In genomic region chr16:53726625-53727024, GRCh38 we compare ENCODE assay signal across 1 cellular context.
TF ChIP-seq lines count a peak whose summit lies in the region.

No MANE protein-coding gene starts in this region.

TF ChIP-seq in K562, 482 proteins besides CTCF, POLR2A, EP300 and RAD21 (continued from another document):
- TF ChIP-seq ZNF436 (CRISPR knock-in tag; IDR thresholded peaks at IDR 0.05) (no peak), NCOA2 (IDR thresholded peaks at IDR 0.05; ENCODE audit: partially characterized antibody in 2 of 2) (no peak), NR2C1 (IDR thresholded peaks at IDR 0.05) (peak; percentile 68), NR2C1 (tag; IDR thresholded peaks at IDR 0.05) (peak; percentile 87), MYBL2 (IDR thresholded peaks at IDR 0.05; ENCODE audit: low read depth) (peak; percentile 57), MYBL2 (CRISPR knock-in tag; IDR thresholded peaks at IDR 0.05; ENCODE audit: borderline replicate concordance) (no peak), ZBTB5 (IDR thresholded peaks at IDR 0.05) (no peak), NR2C2 (CRISPR knock-in tag; IDR thresholded peaks at IDR 0.05) (peak; percentile 72; the same call in 1 of the 2 replicates), NR2C2 (tag; IDR thresholded peaks at IDR 0.05) (peak; percentile 47), TEAD4 (IDR thresholded peaks at IDR 0.05; ENCODE audit: low read length) (no peak), TEAD4 (CRISPR knock-in tag; IDR thresholded peaks at IDR 0.05; ENCODE audit: borderline replicate concordance) (no peak), PBX2 (CRISPR knock-in tag; IDR thresholded peaks at IDR 0.05; ENCODE audit: low read depth) (no peak), PBX2 (tag; conservative IDR thresholded peaks at IDR 0.05; ENCODE audit: low read depth) (0 out of 2 replicates have a peak, but pooled peaks have one; percentile 7), PKNOX1 (IDR thresholded peaks at IDR 0.05) (peak; percentile 71; the same call in 1 of the 2 replicates)
- TF ChIP-seq, protein P1, sequence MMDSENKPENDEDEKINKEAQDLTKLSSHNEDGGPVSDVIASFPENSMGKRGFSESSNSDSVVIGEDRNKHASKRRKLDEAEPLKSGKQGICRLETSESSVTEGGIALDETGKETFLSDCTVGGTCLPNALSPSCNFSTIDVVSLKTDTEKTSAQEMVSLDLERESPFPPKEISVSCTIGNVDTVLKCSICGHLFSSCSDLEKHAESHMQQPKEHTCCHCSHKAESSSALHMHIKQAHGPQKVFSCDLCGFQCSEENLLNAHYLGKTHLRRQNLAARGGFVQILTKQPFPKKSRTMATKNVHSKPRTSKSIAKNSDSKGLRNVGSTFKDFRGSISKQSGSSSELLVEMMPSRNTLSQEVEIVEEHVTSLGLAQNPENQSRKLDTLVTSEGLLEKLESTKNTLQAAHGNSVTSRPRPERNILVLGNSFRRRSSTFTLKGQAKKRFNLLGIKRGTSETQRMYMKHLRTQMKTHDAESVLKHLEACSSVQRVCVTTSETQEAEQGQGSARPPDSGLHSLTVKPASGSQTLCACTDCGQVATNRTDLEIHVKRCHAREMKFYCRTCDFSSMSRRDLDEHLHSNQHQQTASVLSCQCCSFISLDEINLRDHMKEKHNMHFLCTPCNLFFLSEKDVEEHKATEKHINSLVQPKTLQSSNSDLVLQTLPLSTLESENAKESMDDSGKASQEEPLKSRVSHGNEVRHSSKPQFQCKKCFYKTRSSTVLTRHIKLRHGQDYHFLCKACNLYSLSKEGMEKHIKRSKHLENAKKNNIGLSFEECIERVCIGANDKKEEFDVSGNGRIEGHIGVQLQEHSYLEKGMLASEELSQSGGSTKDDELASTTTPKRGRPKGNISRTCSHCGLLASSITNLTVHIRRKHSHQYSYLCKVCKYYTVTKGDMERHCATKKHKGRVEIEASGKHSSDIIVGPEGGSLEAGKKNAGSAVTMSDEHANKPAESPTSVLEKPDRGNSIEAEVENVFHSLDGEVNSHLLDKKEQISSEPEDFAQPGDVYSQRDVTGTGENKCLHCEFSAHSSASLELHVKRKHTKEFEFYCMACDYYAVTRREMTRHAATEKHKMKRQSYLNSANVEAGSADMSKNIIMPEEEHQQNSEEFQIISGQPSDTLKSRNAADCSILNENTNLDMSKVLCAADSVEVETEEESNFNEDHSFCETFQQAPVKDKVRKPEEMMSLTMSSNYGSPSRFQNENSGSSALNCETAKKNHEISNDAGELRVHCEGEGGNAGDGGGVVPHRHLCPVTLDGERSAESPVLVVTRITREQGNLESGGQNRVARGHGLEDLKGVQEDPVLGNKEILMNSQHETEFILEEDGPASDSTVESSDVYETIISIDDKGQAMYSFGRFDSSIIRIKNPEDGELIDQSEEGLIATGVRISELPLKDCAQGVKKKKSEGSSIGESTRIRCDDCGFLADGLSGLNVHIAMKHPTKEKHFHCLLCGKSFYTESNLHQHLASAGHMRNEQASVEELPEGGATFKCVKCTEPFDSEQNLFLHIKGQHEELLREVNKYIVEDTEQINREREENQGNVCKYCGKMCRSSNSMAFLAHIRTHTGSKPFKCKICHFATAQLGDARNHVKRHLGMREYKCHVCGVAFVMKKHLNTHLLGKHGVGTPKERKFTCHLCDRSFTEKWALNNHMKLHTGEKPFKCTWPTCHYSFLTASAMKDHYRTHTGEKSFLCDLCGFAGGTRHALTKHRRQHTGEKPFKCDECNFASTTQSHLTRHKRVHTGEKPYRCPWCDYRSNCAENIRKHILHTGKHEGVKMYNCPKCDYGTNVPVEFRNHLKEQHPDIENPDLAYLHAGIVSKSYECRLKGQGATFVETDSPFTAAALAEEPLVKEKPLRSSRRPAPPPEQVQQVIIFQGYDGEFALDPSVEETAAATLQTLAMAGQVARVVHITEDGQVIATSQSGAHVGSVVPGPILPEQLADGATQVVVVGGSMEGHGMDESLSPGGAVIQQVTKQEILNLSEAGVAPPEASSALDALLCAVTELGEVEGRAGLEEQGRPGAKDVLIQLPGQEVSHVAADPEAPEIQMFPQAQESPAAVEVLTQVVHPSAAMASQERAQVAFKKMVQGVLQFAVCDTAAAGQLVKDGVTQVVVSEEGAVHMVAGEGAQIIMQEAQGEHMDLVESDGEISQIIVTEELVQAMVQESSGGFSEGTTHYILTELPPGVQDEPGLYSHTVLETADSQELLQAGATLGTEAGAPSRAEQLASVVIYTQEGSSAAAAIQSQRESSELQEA (IDR thresholded peaks at IDR 0.05; ENCODE audit: low read depth), result no peak
- TF ChIP-seq, protein P2, sequence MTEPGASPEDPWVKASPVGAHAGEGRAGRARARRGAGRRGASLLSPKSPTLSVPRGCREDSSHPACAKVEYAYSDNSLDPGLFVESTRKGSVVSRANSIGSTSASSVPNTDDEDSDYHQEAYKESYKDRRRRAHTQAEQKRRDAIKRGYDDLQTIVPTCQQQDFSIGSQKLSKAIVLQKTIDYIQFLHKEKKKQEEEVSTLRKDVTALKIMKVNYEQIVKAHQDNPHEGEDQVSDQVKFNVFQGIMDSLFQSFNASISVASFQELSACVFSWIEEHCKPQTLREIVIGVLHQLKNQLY (CRISPR knock-in tag; conservative IDR thresholded peaks at IDR 0.05), result no peak
TF ChIP-seq in K562: peak in this region for 5.
